In genomic region chr7:157002819-157003421, GRCh38 we compare ENCODE assay signal across 24 cellular contexts. TPM values are rescaled to one million over a fixed set of nuclear protein-coding genes. Genes with fewer than 3 reads are reported as not detected.
DNase-seq lines count a peak whose midpoint lies in the region; ATAC-seq, FAIRE-seq and TF ChIP-seq lines count a peak whose summit lies in the region.
"Had no signal": no experiment of that assay in that cellular context is flagged by ENCODE, and none has a peak within 500 bp of the region (broad histone marks: within the 10 kb centered on the region; RNA-seq: fewer than 3 reads in every experiment).

No MANE protein-coding gene starts in this region.

- H2BK12ac ChIP-seq in H1 (ENCODE audit: low read depth, low read length): no peak overlapping the region

- H3K9me3 ChIP-seq in left ventricle myocardium inferior (replicated peaks) (no peaks in the 10 kb centered on the region), H1 (ENCODE audit: insufficient read depth in 2 of 2, low read depth in 1 of 2, low read length in 1 of 2) (no peaks in the 10 kb centered on the region), neural cell (ENCODE audit: low read length) (no peaks in the 10 kb centered on the region)
- H3K9me3 ChIP-seq: prostate gland had no signal

- no peak overlapping the region for H3K14ac ChIP-seq in H1 (ENCODE audit: insufficient read length)

- no peaks in the 10 kb centered on the region for H3K9me2 ChIP-seq in neural cell (ENCODE audit: insufficient read depth, low read length)

- CTCF ChIA-PET in H1 (lab: Charles Lee; ENCODE audit: partially characterized antibody): interaction anchor here (0.7 to 2.4 kb wide), 4 partner anchors 10 to 20 kb away, joined by 3 to 7 read pairs (median 4); no protein-coding TSS in a partner anchor

- H3K79me2 ChIP-seq in H1 (ENCODE audit: control insufficient read depth in 1 of 2, insufficient read depth in 2 of 2, low read length in 2 of 2) (no peaks in the 10 kb centered on the region), neural cell (replicated peaks; ENCODE audit: insufficient read depth, low read length) (no peaks in the 10 kb centered on the region)

- H3K18ac ChIP-seq in H1 (ENCODE audit: extremely low read depth, low read length): no peak overlapping the region; the same call in 1 of the 2 replicates

- no peak overlapping the region for H2BK5ac ChIP-seq in H1 (ENCODE audit: low read depth, low read length)

- no peak overlapping the region for H3K23ac ChIP-seq in H1 (ENCODE audit: insufficient read length)

- no peak for TF ChIP-seq RAD21 in H1 (IDR thresholded peaks at IDR 0.05 in 1 of 2, conservative IDR thresholded peaks at IDR 0.05 in 1 of 2; ENCODE audit: low read depth in 2 of 2, low read length in 2 of 2)
- no peak for TF ChIP-seq RAD21 in neural cell (conservative IDR thresholded peaks at IDR 0.05)

- H4K20me1 ChIP-seq in H1 (replicated peaks in 1 of 2; ENCODE audit: control insufficient read depth in 1 of 2, insufficient read depth in 2 of 2, low read length in 2 of 2) (peaks cover 16 to 25% of the 10 kb centered on the region in 2 experiments), neural cell (ENCODE audit: insufficient read depth) (no peaks in the 10 kb centered on the region)

- TF ChIP-seq CTCF in left ventricle myocardium inferior (IDR thresholded peaks at IDR 0.05; ENCODE audit: borderline replicate concordance): no peak
- TF ChIP-seq CTCF in H1 (IDR thresholded peaks at IDR 0.05; ENCODE audit: control extremely low read depth in 1 of 3, insufficient read depth in 1 of 3, low read depth in 1 of 3, low read length in 3 of 3): no peak
- TF ChIP-seq CTCF in neural cell (IDR thresholded peaks at IDR 0.05; ENCODE audit: poor library complexity, severe bottlenecking): no peak

- H3K4me1 ChIP-seq in left ventricle myocardium inferior (peaks cover 58% of the 10 kb centered on the region), H1 (replicated peaks in 1 of 4; ENCODE audit: control insufficient read depth in 3 of 4, insufficient read depth in 4 of 4, low read length in 3 of 4) (peaks cover 3 to 33% (median 11%) of the 10 kb centered on the region in 4 experiments; a peak in 6 of 7 replicates)

- no peak overlapping the region for H2AK5ac ChIP-seq in H1 (ENCODE audit: low read depth, low read length)

- H3F3A ChIP-seq in neural cell (ENCODE audit: insufficient read depth, low read length, poor library complexity, severe bottlenecking): no peaks in the 10 kb centered on the region

- H3K79me1 ChIP-seq in H1 (ENCODE audit: low read depth, low read length): no peaks in the 10 kb centered on the region

- no peak overlapping the region for H2AFZ ChIP-seq in H1 (ENCODE audit: low read length)
- H2AFZ ChIP-seq in neural cell (ENCODE audit: low read depth, low read length): no peak overlapping the region

- intact Hi-C loops in left ventricle myocardium inferior (cut with micrococcal nuclease): no loop called here
- intact Hi-C loops in Right ventricle myocardium superior (cut with DNase I): no loop called here

- H3K4me3 ChIP-seq in left ventricle myocardium inferior: peak overlapping the region; percentile 22
- peak overlapping the region in 1 of 4 experiments; percentile 48; a peak in 2 of 8 replicates for H3K4me3 ChIP-seq in H1 (ENCODE audit: extremely low read depth in 1 of 4, insufficient read depth in 2 of 4, low read depth in 3 of 4, low read length in 4 of 4)
- H3K4me3 ChIP-seq in neural cell (ENCODE audit: low read length): no peak overlapping the region
- H3K4me3 ChIP-seq: prostate gland had no signal

- H3K4ac ChIP-seq in H1 (replicated peaks; ENCODE audit: insufficient read length, low read depth, low read length): no peak overlapping the region

- H4K8ac ChIP-seq in H1 (ENCODE audit: extremely low read depth, insufficient read depth, low read length): no peak overlapping the region; the same call in 1 of the 2 replicates

- POLR2A ChIA-PET in H1 (lab: Charles Lee; ENCODE audit: partially characterized antibody): interaction anchor here (0.9 to 3.1 kb wide), 4 partner anchors 9 to 16 kb away, joined by 3 to 15 read pairs (median 4); no protein-coding TSS in a partner anchor

- no peak overlapping the region for H2BK120ac ChIP-seq in H1 (replicated peaks; ENCODE audit: low read depth, low read length)

- H3K36me3 ChIP-seq in left ventricle myocardium inferior (no peaks in the 10 kb centered on the region), H1 (ENCODE audit: control insufficient read depth in 2 of 4, insufficient read depth in 4 of 4, low read length in 3 of 4) (peaks cover 0 to 8% (median 0%) of the 10 kb centered on the region in 4 experiments; a peak in 1 of 8 replicates), neural cell (ENCODE audit: insufficient read depth, low read length) (no peaks in the 10 kb centered on the region)
- H3K36me3 ChIP-seq: prostate gland had no signal

- H3K27ac ChIP-seq in left ventricle myocardium inferior (replicated peaks): no peak overlapping the region
- H3K27ac ChIP-seq in H1 (ENCODE audit: low read depth, low read length): no peak overlapping the region
- H3K27ac ChIP-seq in neural cell (ENCODE audit: low read length): no peak overlapping the region
- H3K27ac ChIP-seq: prostate gland had no signal

- no peak for ATAC-seq in Right ventricle myocardium superior (ENCODE audit: poor library complexity)
- ATAC-seq: esophagus mucosa; naive thymus-derived CD8-positive, alpha-beta T cell had no signal

- no peak for FAIRE-seq in H1 (lab: Jason Lieb, UNC)

- no peak overlapping the region for H4K5ac ChIP-seq in H1 (ENCODE audit: insufficient read length, low read depth, low read length)

- no peak for TF ChIP-seq POLR2A in H1 (IDR thresholded peaks at IDR 0.05; ENCODE audit: control extremely low read depth in 1 of 2, low read depth in 2 of 2, low read length in 2 of 2)

- H3K23me2 ChIP-seq in H1 (ENCODE audit: low read depth, low read length): peaks cover 2% of the 10 kb centered on the region; the same call in 1 of the 2 replicates

- H3K56ac ChIP-seq in H1 (replicated peaks; ENCODE audit: insufficient read length, low read depth, low read length): no peak overlapping the region

- H2BK20ac ChIP-seq in H1 (ENCODE audit: low read length): no peak overlapping the region

- H3K4me2 ChIP-seq in H1 (ENCODE audit: insufficient read depth in 1 of 2, low read depth in 2 of 2, low read length in 2 of 2) (peak overlapping the region; percentile 34 to 45; a peak in 3 of 4 replicates), neural cell (ENCODE audit: low read length) (no peak overlapping the region)

- 3% methylated on average over 47 of the region's 47 CpGs; no CpG with 5 or more reads in 1 of the 2 experiments for WGBS in H1 (ENCODE audit: extremely low coverage in 1 of 2, insufficient coverage in 1 of 2, insufficient read length in 1 of 2, insufficient replicate concordance in 2 of 2, low coverage in 1 of 2, low lambda C conversion rate in 2 of 2, missing lambda C conversion rate in 1 of 2), 2 experiments

- H2BK15ac ChIP-seq in H1 (ENCODE audit: low read length): no peak overlapping the region

- DNase-seq in left ventricle myocardium inferior: no peak
- DNase-seq in Right ventricle myocardium superior: no peak
- peak in 1 of 2 experiments; percentile 73 for DNase-seq in H1 (ENCODE audit: low read depth in 1 of 2, low spot score in 2 of 2)
- no peak for DNase-seq in NCI-H187 (lab: John Stamatoyannopoulos, UW)
- no peak for DNase-seq in MV-4-11 (lab: John Stamatoyannopoulos, UW)
- DNase-seq in amniotic stem cell (lab: John Stamatoyannopoulos, UW): no peak
- no peak for DNase-seq in NCI-H774 (lab: John Stamatoyannopoulos, UW)
- DNase-seq: activated CD4-positive, alpha-beta T cell treated with anti-CD3 and anti-CD28 coated beads for 48 hours; activated naive CD4-positive, alpha-beta T cell treated with anti-CD3 and anti-CD28 coated beads, Interleukin-2, amount 50 U/mL, for 16 hours; activated T-cell treated with anti-CD3 and anti-CD28 coated beads, Interleukin-2, amount 50 U/mL, for 24 hours; COR-L47; cortex of kidney; immature natural killer cell; IMR-90; naive thymus-derived CD8-positive, alpha-beta T cell; NCI-H1048; NCI-H524 treated with DMSO at 0.1 percent for 48 hours; stimulated activated CD4-positive, alpha-beta T cell treated with anti-CD3 and anti-CD28 coated beads, Interleukin-15, amount 100 ng/mL, for 24 hours; stimulated activated naive CD4-positive, alpha-beta T cell treated with Interleukin-2 at 50 U/mL for 16 hours had no signal

- H4K91ac ChIP-seq in H1 (replicated peaks; ENCODE audit: insufficient read length, low read length): no peak overlapping the region

- H3K27me3 ChIP-seq in left ventricle myocardium inferior (ENCODE audit: low read depth): peaks cover 100% of the 10 kb centered on the region
- peaks cover 92 to 100% (median 99%) of the 10 kb centered on the region in 4 experiments for H3K27me3 ChIP-seq in H1 (replicated peaks in 1 of 4; ENCODE audit: control insufficient read depth in 3 of 4, extremely low read depth in 1 of 4, insufficient read depth in 3 of 4, low read length in 3 of 4)
- peaks cover 97% of the 10 kb centered on the region for H3K27me3 ChIP-seq in neural cell (ENCODE audit: insufficient read depth, low read depth, low read length)

- H3K9ac ChIP-seq in H1 (replicated peaks in 1 of 4; ENCODE audit: extremely low read depth in 1 of 4, low read depth in 3 of 4, low read length in 3 of 4) (no peak overlapping the region), neural cell (ENCODE audit: low read length) (no peak overlapping the region)

- no peak for TF ChIP-seq EP300 in H1 (IDR thresholded peaks at IDR 0.05; ENCODE audit: borderline replicate concordance in 1 of 2, low read depth in 2 of 2, low read length in 2 of 2)
- TF ChIP-seq EP300 in neural cell (conservative IDR thresholded peaks at IDR 0.05; ENCODE audit: poor library complexity, severe bottlenecking): no peak

RNA-seq across cellular contexts. Expression of gene MNX1, which starts 7.5 kb away (rescaled TPM):
- total RNA-seq in left ventricle myocardium inferior (not detected), Right ventricle myocardium superior (not detected)
- total RNA-seq in H1 (2021; fragmentation: NEBNext Ultra II Directional; extraction: Animal tissue kit (Norgen Biotek cat#: 25700)): 0.39 and 0.52 TPM in 2 replicates
- polyA plus RNA-seq in H1 (2011; rRNA removed) (not detected in 2 replicates), neural cell (not detected in 2 replicates)
- 0.04 TPM for polyA plus RNA-seq in H1 (2011; cell fraction: cytosol; rRNA removed)
- 0.10 TPM for polyA plus RNA-seq in H1 (2011; cell fraction: nucleus; rRNA removed)
- 0.11 TPM in 1 of 4 replicates, not detected in the others for polyA plus RNA-seq in H1 (2012, experiment 1 of 2)
- polyA plus RNA-seq in H1 (2012, experiment 2 of 2): not detected
- polyA plus RNA-seq in H1 (2013, experiment 1 of 2): 0.10 TPM
- polyA plus RNA-seq in H1 (2013, experiment 2 of 2): 0.09 TPM
- polyA minus RNA-seq in H1 (2011; rRNA and poly(A)+ RNA removed): not detected in 2 replicates
- polyA minus RNA-seq in H1 (2011; cell fraction: cytosol; rRNA and poly(A)+ RNA removed): not detected
- not detected for polyA minus RNA-seq in H1 (2011; cell fraction: nucleus; rRNA and poly(A)+ RNA removed)
- not detected in 2 replicates for polyA minus RNA-seq in neural cell
- total RNA-seq: IMR-90; lung microvascular endothelial cell; naive thymus-derived CD8-positive, alpha-beta T cell; ureter had no signal
- polyA plus RNA-seq: immature natural killer cell; IMR-90; naive thymus-derived CD8-positive, alpha-beta T cell had no signal

RNA-seq across cellular contexts. Expression of gene NOM1, which starts 53.4 kb away (rescaled TPM):
- total RNA-seq in left ventricle myocardium inferior (10.5 TPM), Right ventricle myocardium superior (9.7 TPM)
- 29.1 and 31.6 TPM in 2 replicates for total RNA-seq in H1 (2021; fragmentation: NEBNext Ultra II Directional; extraction: Animal tissue kit (Norgen Biotek cat#: 25700))
- polyA plus RNA-seq in H1 (2011; rRNA removed) (10.6 and 16.7 TPM in 2 replicates), neural cell (12.7 and 22.5 TPM in 2 replicates)
- polyA plus RNA-seq in H1 (2011; cell fraction: cytosol; rRNA removed): 16.5 TPM
- 48.8 TPM for polyA plus RNA-seq in H1 (2011; cell fraction: nucleus; rRNA removed)
- 17.6 to 29.3 TPM (median 21.3 TPM) in 4 replicates for polyA plus RNA-seq in H1 (2012, experiment 1 of 2)
- 4.1 TPM for polyA plus RNA-seq in H1 (2012, experiment 2 of 2)
- polyA plus RNA-seq in H1 (2013, experiment 1 of 2): 13.8 TPM
- polyA plus RNA-seq in H1 (2013, experiment 2 of 2): 13.1 TPM
- polyA minus RNA-seq in H1 (2011; rRNA and poly(A)+ RNA removed): 24.8 and 31.5 TPM in 2 replicates
- 18.3 TPM for polyA minus RNA-seq in H1 (2011; cell fraction: cytosol; rRNA and poly(A)+ RNA removed)
- polyA minus RNA-seq in H1 (2011; cell fraction: nucleus; rRNA and poly(A)+ RNA removed): 51.7 TPM
- 21.7 and 26.0 TPM in 2 replicates for polyA minus RNA-seq in neural cell
